In genomic region chr1:236534164-236534651, GRCh38 we compare ENCODE assay signal across 1 cellular context.
TF ChIP-seq lines count a peak whose summit lies in the region.

No MANE protein-coding gene starts in this region.

TF ChIP-seq in GM23338, 12 proteins besides CTCF, POLR2A, EP300 and RAD21 (continued from another document):
- no peak for TF ChIP-seq REST (IDR thresholded peaks at IDR 0.05; ENCODE audit: unreplicated experiment)
- TF ChIP-seq EZH2phosphoT487 (IDR thresholded peaks at IDR 0.05; ENCODE audit: unreplicated experiment) = no peak
- no peak for TF ChIP-seq ETS1 (IDR thresholded peaks at IDR 0.05)
- TF ChIP-seq JUNB (IDR thresholded peaks at IDR 0.05; ENCODE audit: unreplicated experiment) = no peak
